Comparison of ENCODE assay signal across 15 cellular contexts in genomic region chr5:61674403-61674802, GRCh38.
DNase-seq lines count a peak whose midpoint lies in the region; ATAC-seq, FAIRE-seq and TF ChIP-seq lines count a peak whose summit lies in the region.
"Had no signal": no experiment of that assay in that cellular context is flagged by ENCODE, and none has a peak within 500 bp of the region (broad histone marks: within the 10 kb centered on the region; RNA-seq: fewer than 3 reads in every experiment).

No MANE protein-coding gene starts in this region.

- no peaks in the 10 kb centered on the region for H3K9me2 ChIP-seq in hepatocyte (replicated peaks; ENCODE audit: insufficient read depth)

- H3K4me3 ChIP-seq in Peyer's patch (no peak overlapping the region), hepatocyte (no peak overlapping the region), small intestine (ENCODE audit: low read depth in 1 of 2, low read length in 2 of 2) (no peak overlapping the region), tibial artery (no peak overlapping the region), ovary (no peak overlapping the region)

- no peaks in the 10 kb centered on the region for H3K36me3 Mint-ChIP-seq in nephron progenitor cell (ENCODE audit: low read depth)
- H3K36me3 Mint-ChIP-seq: CD14-positive monocyte; CD8-positive, alpha-beta memory T cell had no signal

- no peak for FAIRE-seq in small intestine (lab: Jason Lieb, UNC)
- FAIRE-seq: A204.1 had no signal

- H3K4me1 ChIP-seq in Peyer's patch (peaks cover 0 to 25% (median 0%) of the 10 kb centered on the region in 4 donors), hepatocyte (ENCODE audit: insufficient read depth) (peaks cover 18% of the 10 kb centered on the region), small intestine (ENCODE audit: control insufficient read depth in 2 of 2, insufficient read depth in 1 of 2, low read depth in 1 of 2, low read length in 1 of 2) (peaks cover 2% of the 10 kb centered on the region in 2 donors), tibial artery (no peaks in the 10 kb centered on the region), ovary (ENCODE audit: insufficient read depth) (no peaks in the 10 kb centered on the region)
- H3K4me1 ChIP-seq: Caco-2 had no signal

- TF ChIP-seq POLR2A in Peyer's patch (IDR thresholded peaks at IDR 0.05): no peak
- TF ChIP-seq POLR2A in ovary (IDR thresholded peaks at IDR 0.05): no peak

- no peaks in the 10 kb centered on the region for H3K9me3 ChIP-seq in Peyer's patch
- no peaks in the 10 kb centered on the region for H3K9me3 ChIP-seq in hepatocyte (ENCODE audit: low read depth)
- H3K9me3 ChIP-seq in small intestine (ENCODE audit: control insufficient read depth, low read depth): no peaks in the 10 kb centered on the region
- no peaks in the 10 kb centered on the region for H3K9me3 ChIP-seq in tibial artery
- no peaks in the 10 kb centered on the region for H3K9me3 ChIP-seq in ovary
- H3K9me3 ChIP-seq: Caco-2 had no signal

- no peak for TF ChIP-seq CTCF in Peyer's patch (IDR thresholded peaks at IDR 0.05)
- no peak for TF ChIP-seq CTCF in hepatocyte (IDR thresholded peaks at IDR 0.05; ENCODE audit: poor library complexity)
- no peak for TF ChIP-seq CTCF in nephron progenitor cell (IDR thresholded peaks at IDR 0.05)
- TF ChIP-seq CTCF in tibial artery (IDR thresholded peaks at IDR 0.05): no peak
- TF ChIP-seq CTCF in ovary (IDR thresholded peaks at IDR 0.05): no peak

- ATAC-seq in HG02981 (IDR thresholded peaks at IDR 0.05; ENCODE audit: unreplicated experiment): no peak

- H3K79me2 ChIP-seq in hepatocyte: no peaks in the 10 kb centered on the region

- intact Hi-C loops in tibial artery (cut with DNase I; ENCODE audit: low total_unique reads): no loop called here
- intact Hi-C loops in ovary (cut with DNase I): no loop called here

- H3K4me3 Mint-ChIP-seq in nephron progenitor cell: no peak overlapping the region
- H3K4me3 Mint-ChIP-seq: B cell; CD14-positive monocyte; CD8-positive, alpha-beta memory T cell had no signal

- H3K4me2 ChIP-seq in hepatocyte: no peak overlapping the region

- no peak for TF ChIP-seq EP300 in ovary (IDR thresholded peaks at IDR 0.05)

- DNase-seq in Peyer's patch (peak in 2 of 3 donors; percentile 57 to 60), hepatocyte (ENCODE audit: low spot score) (no peak), nephron progenitor cell (no peak), small intestine (peak; percentile 73), tibial artery (no peak), SKM-1 (lab: John Stamatoyannopoulos, UW; ENCODE audit: unreplicated experiment) (no peak), ovary (no peak)
- DNase-seq: Caco-2; CD8-positive, alpha-beta memory T cell; GF-D8 had no signal

- 81% methylated on average over 5 of the region's 5 CpGs for WGBS in hepatocyte (ENCODE audit: low lambda C conversion rate, missing lambda C conversion rate)
- WGBS in small intestine, 3 donors: 18 to 57% (median 32%) methylated on average over 5 of the region's 5 CpGs
- WGBS in ovary, 3 donors: 62 to 64% (median 64%) methylated on average over 5 of the region's 5 CpGs

- peaks cover 7% of the 10 kb centered on the region for H3K27me3 Mint-ChIP-seq in nephron progenitor cell (ENCODE audit: low read depth, poor library complexity)

- H3K27ac Mint-ChIP-seq in nephron progenitor cell: peak overlapping the region; percentile 71
- H3K27ac Mint-ChIP-seq: B cell; CD14-positive monocyte; CD8-positive, alpha-beta memory T cell had no signal

- H3K36me3 ChIP-seq in Peyer's patch: no peaks in the 10 kb centered on the region
- no peaks in the 10 kb centered on the region for H3K36me3 ChIP-seq in hepatocyte (replicated peaks; ENCODE audit: insufficient read depth, low read depth)
- H3K36me3 ChIP-seq in small intestine (ENCODE audit: control insufficient read depth in 2 of 2, insufficient read depth in 2 of 2, low read length in 2 of 2): no peaks in the 10 kb centered on the region
- no peaks in the 10 kb centered on the region for H3K36me3 ChIP-seq in tibial artery
- H3K36me3 ChIP-seq in ovary: no peaks in the 10 kb centered on the region

- H3K27ac ChIP-seq in Peyer's patch (peak overlapping the region in 2 of 4 donors; percentile 58 to 70), hepatocyte (peak overlapping the region; percentile 46), small intestine (ENCODE audit: low read depth in 1 of 2, low read length in 1 of 2) (peak overlapping the region; percentile 13 to 50), tibial artery (no peak overlapping the region), ovary (no peak overlapping the region)
- H3K27ac ChIP-seq: HL-60 had no signal

- H3K27me3 ChIP-seq in Peyer's patch: no peaks in the 10 kb centered on the region
- H3K27me3 ChIP-seq in hepatocyte: no peaks in the 10 kb centered on the region
- H3K27me3 ChIP-seq in small intestine (ENCODE audit: control insufficient read depth in 2 of 2, insufficient read depth in 2 of 2, low read length in 2 of 2): no peaks in the 10 kb centered on the region
- no peaks in the 10 kb centered on the region for H3K27me3 ChIP-seq in tibial artery
- H3K27me3 ChIP-seq in ovary: no peaks in the 10 kb centered on the region

- H4K20me1 ChIP-seq in hepatocyte (ENCODE audit: insufficient read depth, poor library complexity, severe bottlenecking): no peaks in the 10 kb centered on the region

- no peak overlapping the region for H2AFZ ChIP-seq in hepatocyte

- peaks cover 20% of the 10 kb centered on the region for H3K4me1 Mint-ChIP-seq in nephron progenitor cell
- H3K4me1 Mint-ChIP-seq: CD8-positive, alpha-beta memory T cell had no signal

- no peaks in the 10 kb centered on the region for H3K9me3 Mint-ChIP-seq in nephron progenitor cell
- H3K9me3 Mint-ChIP-seq: CD14-positive monocyte; CD8-positive, alpha-beta memory T cell had no signal

Comparison
In these comparisons a context has a peak if more than half of its experiments do, and no peak if none do; other contexts are left out.
1. DNase-seq: peak in Peyer's patch (2 of 3) and small intestine (single experiment); none in hepatocyte (single experiment), nephron progenitor cell (single experiment), tibial artery (0 of 2), SKM-1 (single experiment) and ovary (0 of 5).
2. H3K27ac ChIP-seq: peak in hepatocyte (single experiment) and small intestine (2 of 2); none in tibial artery (0 of 2) and ovary (0 of 2).